ENCODE assay signal across 1 cellular context in genomic region chr10:21055339-21056135, GRCh38.
TF ChIP-seq lines count a peak whose summit lies in the region.

No MANE protein-coding gene starts in this region.

TF ChIP-seq in GM23338, 12 proteins besides CTCF, POLR2A, EP300 and RAD21 (continued from another document):
- TF ChIP-seq ZNF462 (CRISPR knock-in tag; IDR thresholded peaks at IDR 0.05) = no peak
- TF ChIP-seq EZH2phosphoT487 (IDR thresholded peaks at IDR 0.05; ENCODE audit: unreplicated experiment) = no peak
- TF ChIP-seq CREB1 (CRISPR knock-in tag; IDR thresholded peaks at IDR 0.05; ENCODE audit: low read depth) = no peak
- TF ChIP-seq REST (IDR thresholded peaks at IDR 0.05; ENCODE audit: unreplicated experiment) = no peak
